16 cellular contexts compared by ENCODE assay signal in the genomic region with DNA sequence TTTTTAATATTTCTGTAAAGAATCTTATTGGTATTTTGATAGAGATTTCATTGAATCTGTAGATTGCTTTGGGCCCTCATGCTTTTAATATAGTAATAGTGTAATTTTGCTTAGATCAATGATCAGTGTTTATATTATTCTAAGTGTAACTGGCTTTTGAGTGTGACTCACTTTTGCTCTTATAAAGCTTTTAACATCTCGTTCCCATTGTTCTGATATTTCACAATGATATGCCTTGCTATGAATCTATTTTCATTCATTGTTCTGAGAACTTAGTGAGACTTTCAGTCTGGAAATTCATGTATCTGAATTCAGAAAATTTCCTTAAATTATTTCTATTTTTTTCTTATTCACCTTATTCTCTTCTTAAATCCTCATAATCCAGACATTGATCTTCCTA. TPM values are rescaled to one million over a fixed set of nuclear protein-coding genes. Genes with fewer than 3 reads are reported as not detected.
"Had no signal": no experiment of that assay in that cellular context is flagged by ENCODE, and none has a peak within 500 bp of the region (broad histone marks: within the 10 kb centered on the region; RNA-seq: fewer than 3 reads in every experiment).

No MANE protein-coding gene starts in this region.

- H3K4me3 ChIP-seq: ascending aorta, cardiac muscle cell, esophagus squamous epithelium, neural progenitor cell, ovary, right lobe of liver, spleen, suprapubic skin had no signal

- DNase-seq: activated CD4-positive, alpha-beta T cell treated with anti-CD3 and anti-CD28 coated beads for 48 hours; activated gamma-delta T cell treated with Interleukin-2 at 50 U/mL for 16 hours; esophagus squamous epithelium; naive B cell; ovary; right lobe of liver; spleen; SW 1271; trophoblast cell had no signal

- H2AFZ ChIP-seq: neural progenitor cell had no signal

- H3K9me3 ChIP-seq: ascending aorta, esophagus squamous epithelium, ovary, right lobe of liver, suprapubic skin had no signal

- ATAC-seq: left lobe of liver, right lobe of liver, WTC11 had no signal

- H3K27ac ChIP-seq: ascending aorta, cardiac muscle cell, esophagus squamous epithelium, neural progenitor cell, ovary, right lobe of liver, spleen, suprapubic skin had no signal

- H3K4me2 ChIP-seq: neural progenitor cell had no signal

- H3K9ac ChIP-seq: neural progenitor cell had no signal

- H3K4me1 ChIP-seq: neural progenitor cell, right lobe of liver, spleen, suprapubic skin had no signal

- H3K27me3 ChIP-seq: ascending aorta, cardiac muscle cell, esophagus squamous epithelium, neural progenitor cell, ovary, right lobe of liver, spleen, suprapubic skin had no signal

- H3K36me3 ChIP-seq: ascending aorta, cardiac muscle cell, esophagus squamous epithelium, neural progenitor cell, ovary, right lobe of liver, spleen, suprapubic skin had no signal

RNA-seq across cellular contexts. Expression of gene MAMDC2, which starts 13.5 kb away (rescaled TPM):
- total RNA-seq: T-helper 2 cell treated with Interferon-gamma antibody and Interleukin-4, amounts not matched to agents 100 ng/mL and 5 ng/mL, for 36 hours had no signal
